Comparison of ENCODE assay signal across 8 cellular contexts in the genomic region with DNA sequence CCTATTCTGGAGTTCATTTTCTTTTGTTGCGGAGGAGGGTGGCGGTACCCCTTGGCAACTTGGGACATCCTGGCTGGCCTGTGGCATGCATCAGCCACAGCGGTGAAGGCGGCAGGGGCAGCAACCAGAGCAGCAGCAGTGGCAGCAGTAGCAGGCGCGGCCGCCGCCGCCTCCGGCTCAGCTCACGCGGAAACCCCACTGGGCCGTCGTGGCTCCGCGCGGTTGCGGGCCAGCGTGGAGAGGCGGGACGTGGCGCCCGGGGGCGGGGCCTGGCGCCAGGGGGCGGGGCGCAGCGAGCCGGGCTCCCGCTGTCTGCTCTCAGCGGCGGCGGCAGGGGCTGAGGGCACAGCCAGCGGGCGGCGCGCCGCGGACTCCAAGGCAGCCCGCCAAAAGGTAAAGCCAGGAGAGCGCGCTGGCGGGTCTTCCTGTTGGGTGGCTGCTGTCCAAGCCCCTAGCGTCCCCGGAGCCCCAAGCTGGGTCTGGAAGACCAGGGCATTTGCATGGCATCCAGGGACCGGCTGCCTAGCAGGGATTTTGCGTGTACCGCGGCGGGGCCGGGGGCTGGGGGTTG.
DNase-seq lines count a peak whose midpoint lies in the region; ATAC-seq and TF ChIP-seq lines count a peak whose summit lies in the region.

No MANE protein-coding gene starts in this region.

- TF ChIP-seq CTCF in endothelial cell (IDR thresholded peaks at IDR 0.05; ENCODE audit: unreplicated experiment): no peak
- no peak for TF ChIP-seq CTCF in MM.1S (IDR thresholded peaks at IDR 0.05; ENCODE audit: low read length)

- no peaks in the 10 kb centered on the region for H3K36me3 ChIP-seq in MM.1S (replicated peaks; ENCODE audit: insufficient read depth, low read length)

- no peaks in the 10 kb centered on the region for H4K20me1 ChIP-seq in MM.1S (ENCODE audit: insufficient read depth, low read length)

- no peaks in the 10 kb centered on the region for H3K9me3 Mint-ChIP-seq in endothelial cell (ENCODE audit: unreplicated experiment)
- H3K9me3 Mint-ChIP-seq in natural killer cell treated with Interleukin-12 subunit alpha and Interleukin-12 subunit beta and Interleukin-15 and Interleukin-18, amount 100 ng/mL, for 72 hours: peaks cover 9% of the 10 kb centered on the region

- DNase-seq in DMS79 treated with DMSO at 0.1 percent for 48 hours (lab: John Stamatoyannopoulos, UW) (peak; percentile 66), NCI-H1930 (lab: John Stamatoyannopoulos, UW) (peak; percentile 15 to 33), endothelial cell (ENCODE audit: low spot score) (peak; percentile 58), foreskin melanocyte (no peak), MM.1S (no peak)
- no peak for DNase-seq in natural killer cell treated with Interleukin-12 subunit alpha and Interleukin-12 subunit beta and Interleukin-15 and Interleukin-18, amount 100 ng/mL, for 72 hours (ENCODE audit: low spot score)

- H3K27ac Mint-ChIP-seq in endothelial cell (ENCODE audit: unreplicated experiment): no peak overlapping the region
- no peak overlapping the region for H3K27ac Mint-ChIP-seq in natural killer cell treated with Interleukin-12 subunit alpha and Interleukin-12 subunit beta and Interleukin-15 and Interleukin-18, amount 100 ng/mL, for 72 hours

- H3F3A ChIP-seq in MM.1S (ENCODE audit: insufficient read depth, low read length): no peaks in the 10 kb centered on the region

- H3K27me3 ChIP-seq in MM.1S (replicated peaks; ENCODE audit: insufficient read depth, low read length): no peaks in the 10 kb centered on the region

- peak overlapping the region; percentile 70 for H3K4me3 Mint-ChIP-seq in endothelial cell (ENCODE audit: unreplicated experiment)
- no peak overlapping the region for H3K4me3 Mint-ChIP-seq in natural killer cell treated with Interleukin-12 subunit alpha and Interleukin-12 subunit beta and Interleukin-15 and Interleukin-18, amount 100 ng/mL, for 72 hours

- no peak overlapping the region for H3K9ac ChIP-seq in MM.1S (ENCODE audit: low read length)

- H3K4me1 Mint-ChIP-seq in endothelial cell (ENCODE audit: unreplicated experiment): peaks cover 9% of the 10 kb centered on the region
- peaks cover 0 to 6% of the 10 kb centered on the region in 2 donors for H3K4me1 Mint-ChIP-seq in natural killer cell treated with Interleukin-12 subunit alpha and Interleukin-12 subunit beta and Interleukin-15 and Interleukin-18, amount 100 ng/mL, for 72 hours (ENCODE audit: low read depth in 2 of 2)

- no peaks in the 10 kb centered on the region for H3K36me3 Mint-ChIP-seq in endothelial cell (ENCODE audit: low read depth, unreplicated experiment)
- H3K36me3 Mint-ChIP-seq in natural killer cell treated with Interleukin-12 subunit alpha and Interleukin-12 subunit beta and Interleukin-15 and Interleukin-18, amount 100 ng/mL, for 72 hours: no peaks in the 10 kb centered on the region

- no peaks in the 10 kb centered on the region for H3K4me1 ChIP-seq in MM.1S (ENCODE audit: low read length)

- H3K9me3 ChIP-seq in MM.1S (replicated peaks; ENCODE audit: insufficient read depth, low read length): no peaks in the 10 kb centered on the region

- peak; percentile 48 to 75 for ATAC-seq in natural killer cell treated with Interleukin-12 subunit alpha and Interleukin-12 subunit beta and Interleukin-15 and Interleukin-18, amount 100 ng/mL, for 72 hours
- ATAC-seq in GM18858 (IDR thresholded peaks at IDR 0.05; ENCODE audit: unreplicated experiment) (no peak), GM18502 (IDR thresholded peaks at IDR 0.05; ENCODE audit: poor library complexity, unreplicated experiment) (no peak)

- no peak overlapping the region for H2AFZ ChIP-seq in MM.1S (ENCODE audit: low read length)

- no peaks in the 10 kb centered on the region for H3K9me2 ChIP-seq in MM.1S (replicated peaks; ENCODE audit: insufficient read depth, low read length)

- no peaks in the 10 kb centered on the region for H3K79me2 ChIP-seq in MM.1S (ENCODE audit: low read length)

- no peak overlapping the region for H3K4me2 ChIP-seq in MM.1S (ENCODE audit: low read depth, low read length)

- no peak overlapping the region for H3K4me3 ChIP-seq in MM.1S (ENCODE audit: low read length)

- H3K27me3 Mint-ChIP-seq in endothelial cell (ENCODE audit: unreplicated experiment): peaks cover 17% of the 10 kb centered on the region
- H3K27me3 Mint-ChIP-seq in natural killer cell treated with Interleukin-12 subunit alpha and Interleukin-12 subunit beta and Interleukin-15 and Interleukin-18, amount 100 ng/mL, for 72 hours: peaks cover 36 to 51% of the 10 kb centered on the region in 2 donors

- H3K27ac ChIP-seq in MM.1S (ENCODE audit: low read length): no peak overlapping the region

Comparison
In these comparisons a context has a peak if more than half of its experiments do, and no peak if none do; other contexts are left out.
1. DNase-seq: peak in DMS79 treated with DMSO at 0.1 percent for 48 hours (single experiment), NCI-H1930 (2 of 2) and endothelial cell (single experiment); none in natural killer cell treated with Interleukin-12 subunit alpha and Interleukin-12 subunit beta and Interleukin-15 and Interleukin-18, amount 100 ng/mL, for 72 hours (single experiment), foreskin melanocyte (single experiment) and MM.1S (single experiment).
2. ATAC-seq: peak in natural killer cell treated with Interleukin-12 subunit alpha and Interleukin-12 subunit beta and Interleukin-15 and Interleukin-18, amount 100 ng/mL, for 72 hours (2 of 2); none in GM18858 (single experiment) and GM18502 (single experiment).